25 cellular contexts compared by ENCODE assay signal in the genomic region with DNA sequence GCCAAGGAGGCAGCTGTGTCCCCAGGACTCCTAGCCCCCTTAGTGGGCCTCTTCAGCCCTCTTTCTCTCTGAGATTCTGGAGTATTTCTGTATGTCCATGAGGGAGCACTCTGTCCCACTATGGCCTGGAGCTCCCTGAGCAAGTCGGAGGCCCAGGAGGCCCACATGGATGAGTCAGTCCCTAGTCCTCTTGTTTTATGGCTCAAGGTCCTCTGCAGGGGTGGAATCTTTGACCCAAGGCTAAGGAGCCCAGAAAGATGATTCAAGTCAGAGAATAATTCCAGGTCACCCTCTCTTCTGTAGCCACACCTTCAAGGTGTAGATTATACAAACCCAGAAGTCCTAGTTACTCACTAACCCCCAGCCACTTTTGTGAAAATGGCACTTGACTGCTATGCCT.
A peak's percentile ranks its signal among the peaks of the same experiment; 100 is the strongest.
DNase-seq lines count a peak whose midpoint lies in the region; ATAC-seq and TF ChIP-seq lines count a peak whose summit lies in the region.
"Had no signal": no experiment of that assay in that cellular context is flagged by ENCODE, and none has a peak within 500 bp of the region (broad histone marks: within the 10 kb centered on the region; RNA-seq: fewer than 3 reads in every experiment).

No MANE protein-coding gene starts in this region.

- H3K9me2 ChIP-seq in hepatocyte (replicated peaks; ENCODE audit: insufficient read depth), result no peaks in the 10 kb centered on the region

- no peaks in the 10 kb centered on the region for H3K79me2 ChIP-seq in hepatocyte

- H3K9me3 Mint-ChIP-seq in activated naive CD4-positive, alpha-beta T cell treated with anti-CD3 and anti-CD28 coated beads for 36 hours, result no peaks in the 10 kb centered on the region
- H3K9me3 Mint-ChIP-seq: H9, T-cell had no signal

- CTCF ChIA-PET in activated naive CD4-positive, alpha-beta T cell treated with anti-CD3 and anti-CD28 coated beads for 36 hours (lab: Charles Lee), result interaction anchor here (2.2 to 2.7 kb wide), 2 partner anchors 11 to 130 kb away, joined by 7 to 10 read pairs; no protein-coding TSS in a partner anchor

- no peak for DNase-seq in activated naive CD4-positive, alpha-beta T cell treated with anti-CD3 and anti-CD28 coated beads for 36 hours
- DNase-seq in activated naive CD4-positive, alpha-beta T cell (lab: John Stamatoyannopoulos, UW), result no peak
- no peak for DNase-seq in T-helper 17 cell
- peak; percentile 39 for DNase-seq in hepatocyte (ENCODE audit: low spot score)
- no peak for DNase-seq in stimulated activated CD4-positive, alpha-beta T cell treated with anti-CD3 and anti-CD28 coated beads, Interleukin-2, amount 100 ng/mL, for 48 hours
- no peak for DNase-seq in midbrain (lab: John Stamatoyannopoulos, UW)
- DNase-seq in NCI-H2107 (lab: John Stamatoyannopoulos, UW), result no peak
- DNase-seq: activated CD4-positive, CD25-positive, alpha-beta regulatory T cell treated with anti-CD3 and anti-CD28 coated beads, Interleukin-2, amount 50 U/mL, for 72 hours; activated effector memory CD4-positive, alpha-beta T cell treated with Interleukin-2 at 50 U/mL for 16 hours; brain microvascular endothelial cell; C1 segment of cervical spinal cord; Calu3; DMS79 treated with DMSO at 0.1 percent for 48 hours; H9; islet precursor cell; left ventricle myocardium superior; NCI-H1092 treated with DMSO at 0.1 percent for 48 hours; NCI-H2029; NCI-H226; NCI-H69; SJCRH30 had no signal

- no peak overlapping the region for H3K4me3 ChIP-seq in hepatocyte
- H3K4me3 ChIP-seq: Peyer's patch, SJCRH30, transverse colon had no signal

- no peaks in the 10 kb centered on the region for H3K27me3 Mint-ChIP-seq in activated naive CD4-positive, alpha-beta T cell treated with anti-CD3 and anti-CD28 coated beads for 36 hours (ENCODE audit: low read depth)
- H3K27me3 Mint-ChIP-seq in T-helper 17 cell, result peaks cover 5% of the 10 kb centered on the region

- no peak for ATAC-seq in T-helper 17 cell
- ATAC-seq: left ventricle myocardium superior had no signal

- no peaks in the 10 kb centered on the region for H3K4me1 ChIP-seq in hepatocyte (ENCODE audit: insufficient read depth)
- H3K4me1 ChIP-seq: Peyer's patch, SJCRH30, transverse colon had no signal

- intact Hi-C loops in activated naive CD4-positive, alpha-beta T cell treated with anti-CD3 and anti-CD28 coated beads for 36 hours (cut with micrococcal nuclease), result loop anchor here (1.0 to 2.0 kb wide), 3 partner anchors 11 to 35 kb away; no protein-coding TSS in a partner anchor

- H3K4me2 ChIP-seq in hepatocyte, result no peak overlapping the region

- H4K20me1 ChIP-seq in hepatocyte (ENCODE audit: insufficient read depth, poor library complexity, severe bottlenecking), result no peaks in the 10 kb centered on the region

- no peak for TF ChIP-seq CTCF in hepatocyte (IDR thresholded peaks at IDR 0.05; ENCODE audit: poor library complexity)

- H2AFZ ChIP-seq in hepatocyte, result no peak overlapping the region

- no peaks in the 10 kb centered on the region for H3K27me3 ChIP-seq in hepatocyte
- H3K27me3 ChIP-seq: brain microvascular endothelial cell, Peyer's patch, SJCRH30, transverse colon had no signal

- peaks cover 46% of the 10 kb centered on the region for H3K4me1 Mint-ChIP-seq in activated naive CD4-positive, alpha-beta T cell treated with anti-CD3 and anti-CD28 coated beads for 36 hours (ENCODE audit: low read depth)
- peaks cover 27% of the 10 kb centered on the region for H3K4me1 Mint-ChIP-seq in T-helper 17 cell
- H3K4me1 Mint-ChIP-seq: IgD-negative memory B cell had no signal

- no peak overlapping the region for H3K4me3 Mint-ChIP-seq in activated naive CD4-positive, alpha-beta T cell treated with anti-CD3 and anti-CD28 coated beads for 36 hours
- H3K4me3 Mint-ChIP-seq in T-helper 17 cell, result peak overlapping the region; percentile 7
- H3K4me3 Mint-ChIP-seq: H9 had no signal

- H3K9me3 ChIP-seq in T-helper 17 cell (ENCODE audit: control insufficient read depth, low read length, poor library complexity, severe bottlenecking) (no peaks in the 10 kb centered on the region), hepatocyte (ENCODE audit: low read depth) (no peaks in the 10 kb centered on the region)
- H3K9me3 ChIP-seq: Peyer's patch, SJCRH30, transverse colon had no signal

- no peaks in the 10 kb centered on the region for H3K36me3 ChIP-seq in hepatocyte (replicated peaks; ENCODE audit: insufficient read depth, low read depth)
- H3K36me3 ChIP-seq: brain microvascular endothelial cell, Peyer's patch, SJCRH30, transverse colon had no signal

- WGBS in hepatocyte (ENCODE audit: low lambda C conversion rate, missing lambda C conversion rate), result 65% methylated on average over 1 of the region's 1 CpG

- peak overlapping the region; percentile 14 for H3K27ac Mint-ChIP-seq in activated naive CD4-positive, alpha-beta T cell treated with anti-CD3 and anti-CD28 coated beads for 36 hours
- no peak overlapping the region for H3K27ac Mint-ChIP-seq in T-helper 17 cell

- H3K36me3 Mint-ChIP-seq in activated naive CD4-positive, alpha-beta T cell treated with anti-CD3 and anti-CD28 coated beads for 36 hours (ENCODE audit: low read depth), result no peaks in the 10 kb centered on the region
- H3K36me3 Mint-ChIP-seq in T-helper 17 cell (ENCODE audit: low read depth), result no peaks in the 10 kb centered on the region
- H3K36me3 Mint-ChIP-seq: IgD-negative memory B cell, T-cell had no signal

- H3K27ac ChIP-seq in hepatocyte, result peak overlapping the region; percentile 73
- H3K27ac ChIP-seq: brain microvascular endothelial cell, Peyer's patch, SJCRH30, transverse colon had no signal
